1 cellular context compared by ENCODE assay signal in the genomic region with DNA sequence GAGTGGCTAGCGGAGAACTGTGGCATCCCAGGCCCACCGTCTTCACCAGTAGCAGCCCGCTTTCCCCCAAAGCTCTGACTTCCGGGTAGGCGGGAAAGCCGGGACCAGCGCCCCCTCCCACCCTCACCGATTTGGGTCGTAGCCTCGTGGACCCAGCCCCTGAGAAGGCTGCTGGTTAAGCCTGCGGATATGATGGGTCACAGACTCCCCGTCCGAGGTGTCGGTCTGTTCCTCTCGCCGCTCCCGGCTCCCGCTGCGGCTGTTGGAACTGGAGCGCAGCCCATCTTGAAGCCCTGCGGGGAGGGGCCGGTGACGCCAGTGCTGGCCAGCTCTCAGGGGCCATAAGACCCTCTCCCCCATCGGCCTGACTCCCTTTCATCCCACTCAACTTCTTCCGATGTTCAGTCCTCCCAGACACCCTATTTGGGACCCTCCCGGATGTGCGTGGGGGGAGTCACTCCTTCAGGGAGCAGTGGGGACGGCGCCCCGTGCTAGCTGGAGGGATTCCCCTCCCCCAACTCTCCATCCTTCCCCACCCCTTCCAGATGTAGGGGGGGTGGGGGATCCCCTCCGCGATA.
TF ChIP-seq lines count a peak whose summit lies in the region.

No MANE protein-coding gene starts in this region.

TF ChIP-seq in HepG2, 621 proteins besides CTCF, POLR2A, EP300 and RAD21 (continued from another document and continues in another):
- TF ChIP-seq ELF4 (CRISPR knock-in tag; IDR thresholded peaks at IDR 0.05; ENCODE audit: borderline replicate concordance): 0 out of 2 replicates have a peak, but pooled peaks have one; percentile 39
- TF ChIP-seq, protein P1, sequence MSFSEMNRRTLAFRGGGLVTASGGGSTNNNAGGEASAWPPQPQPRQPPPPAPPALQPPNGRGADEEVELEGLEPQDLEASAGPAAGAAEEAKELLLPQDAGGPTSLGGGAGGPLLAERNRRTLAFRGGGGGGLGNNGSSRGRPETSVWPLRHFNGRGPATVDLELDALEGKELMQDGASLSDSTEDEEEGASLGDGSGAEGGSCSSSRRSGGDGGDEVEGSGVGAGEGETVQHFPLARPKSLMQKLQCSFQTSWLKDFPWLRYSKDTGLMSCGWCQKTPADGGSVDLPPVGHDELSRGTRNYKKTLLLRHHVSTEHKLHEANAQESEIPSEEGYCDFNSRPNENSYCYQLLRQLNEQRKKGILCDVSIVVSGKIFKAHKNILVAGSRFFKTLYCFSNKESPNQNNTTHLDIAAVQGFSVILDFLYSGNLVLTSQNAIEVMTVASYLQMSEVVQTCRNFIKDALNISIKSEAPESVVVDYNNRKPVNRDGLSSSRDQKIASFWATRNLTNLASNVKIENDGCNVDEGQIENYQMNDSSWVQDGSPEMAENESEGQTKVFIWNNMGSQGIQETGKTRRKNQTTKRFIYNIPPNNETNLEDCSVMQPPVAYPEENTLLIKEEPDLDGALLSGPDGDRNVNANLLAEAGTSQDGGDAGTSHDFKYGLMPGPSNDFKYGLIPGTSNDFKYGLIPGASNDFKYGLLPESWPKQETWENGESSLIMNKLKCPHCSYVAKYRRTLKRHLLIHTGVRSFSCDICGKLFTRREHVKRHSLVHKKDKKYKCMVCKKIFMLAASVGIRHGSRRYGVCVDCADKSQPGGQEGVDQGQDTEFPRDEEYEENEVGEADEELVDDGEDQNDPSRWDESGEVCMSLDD (CRISPR knock-in tag; IDR thresholded peaks at IDR 0.05; ENCODE audit: borderline replicate concordance): no peak
- no peak for TF ChIP-seq ZBTB43 (CRISPR knock-in tag; conservative IDR thresholded peaks at IDR 0.05)
- no peak for TF ChIP-seq TBX3 (IDR thresholded peaks at IDR 0.05; ENCODE audit: borderline replicate concordance)
- no peak; the same call in 1 of the 2 replicates for TF ChIP-seq KAT8 (CRISPR knock-in tag; IDR thresholded peaks at IDR 0.05)
- TF ChIP-seq E2F2 (CRISPR knock-in tag; IDR thresholded peaks at IDR 0.05; ENCODE audit: borderline replicate concordance): peak; percentile 54; the same call in 1 of the 2 replicates
- no peak for TF ChIP-seq RFX3 (CRISPR knock-in tag; IDR thresholded peaks at IDR 0.05)
- TF ChIP-seq, protein P2, sequence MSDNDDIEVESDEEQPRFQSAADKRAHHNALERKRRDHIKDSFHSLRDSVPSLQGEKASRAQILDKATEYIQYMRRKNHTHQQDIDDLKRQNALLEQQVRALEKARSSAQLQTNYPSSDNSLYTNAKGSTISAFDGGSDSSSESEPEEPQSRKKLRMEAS (IDR thresholded peaks at IDR 0.05): no peak; the same call in 1 of the 2 replicates
- no peak for TF ChIP-seq YY1 (IDR thresholded peaks at IDR 0.05; ENCODE audit: insufficient read depth, insufficient replicate concordance, low read depth, low read length)
- TF ChIP-seq, protein P3, sequence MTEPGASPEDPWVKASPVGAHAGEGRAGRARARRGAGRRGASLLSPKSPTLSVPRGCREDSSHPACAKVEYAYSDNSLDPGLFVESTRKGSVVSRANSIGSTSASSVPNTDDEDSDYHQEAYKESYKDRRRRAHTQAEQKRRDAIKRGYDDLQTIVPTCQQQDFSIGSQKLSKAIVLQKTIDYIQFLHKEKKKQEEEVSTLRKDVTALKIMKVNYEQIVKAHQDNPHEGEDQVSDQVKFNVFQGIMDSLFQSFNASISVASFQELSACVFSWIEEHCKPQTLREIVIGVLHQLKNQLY (CRISPR knock-in tag; IDR thresholded peaks at IDR 0.05): no peak
- no peak for TF ChIP-seq ZNF777 (CRISPR knock-in tag; IDR thresholded peaks at IDR 0.05)
- no peak for TF ChIP-seq GMEB1 (CRISPR knock-in tag; IDR thresholded peaks at IDR 0.05; ENCODE audit: borderline replicate concordance)
- TF ChIP-seq ZXDC (CRISPR knock-in tag; IDR thresholded peaks at IDR 0.05): no peak
- TF ChIP-seq POLR2AphosphoS5 (IDR thresholded peaks at IDR 0.05; ENCODE audit: low read depth, low read length): no peak
- TF ChIP-seq ZBTB42 (CRISPR knock-in tag; IDR thresholded peaks at IDR 0.05): no peak
- TF ChIP-seq ZNF530 (CRISPR knock-in tag; IDR thresholded peaks at IDR 0.05; ENCODE audit: low read depth): no peak
- no peak for TF ChIP-seq NKX3-1 (CRISPR knock-in tag; IDR thresholded peaks at IDR 0.05)
- no peak for TF ChIP-seq FOXA1 (IDR thresholded peaks at IDR 0.05)
- TF ChIP-seq FOXA1 (CRISPR knock-in tag; IDR thresholded peaks at IDR 0.05): no peak
- TF ChIP-seq, protein P4, sequence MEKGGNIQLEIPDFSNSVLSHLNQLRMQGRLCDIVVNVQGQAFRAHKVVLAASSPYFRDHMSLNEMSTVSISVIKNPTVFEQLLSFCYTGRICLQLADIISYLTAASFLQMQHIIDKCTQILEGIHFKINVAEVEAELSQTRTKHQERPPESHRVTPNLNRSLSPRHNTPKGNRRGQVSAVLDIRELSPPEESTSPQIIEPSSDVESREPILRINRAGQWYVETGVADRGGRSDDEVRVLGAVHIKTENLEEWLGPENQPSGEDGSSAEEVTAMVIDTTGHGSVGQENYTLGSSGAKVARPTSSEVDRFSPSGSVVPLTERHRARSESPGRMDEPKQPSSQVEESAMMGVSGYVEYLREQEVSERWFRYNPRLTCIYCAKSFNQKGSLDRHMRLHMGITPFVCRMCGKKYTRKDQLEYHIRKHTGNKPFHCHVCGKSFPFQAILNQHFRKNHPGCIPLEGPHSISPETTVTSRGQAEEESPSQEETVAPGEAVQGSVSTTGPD (CRISPR knock-in tag; IDR thresholded peaks at IDR 0.05): no peak
- peak; percentile 22; the same call in 1 of the 2 replicates for TF ChIP-seq GABPA (IDR thresholded peaks at IDR 0.05; ENCODE audit: low read depth, low read length)
- 0 out of 2 replicates have a peak, but pooled peaks have one; percentile 33 for TF ChIP-seq GABPA (CRISPR knock-in tag; IDR thresholded peaks at IDR 0.05; ENCODE audit: low read depth)
- no peak for TF ChIP-seq ZNF644 (CRISPR knock-in tag; IDR thresholded peaks at IDR 0.05; ENCODE audit: low read depth)
- TF ChIP-seq PAWR (CRISPR knock-in tag; IDR thresholded peaks at IDR 0.05; ENCODE audit: borderline replicate concordance): no peak
- no peak for TF ChIP-seq ZNF652 (CRISPR knock-in tag; IDR thresholded peaks at IDR 0.05; ENCODE audit: borderline replicate concordance, low read depth)
- TF ChIP-seq ZNF770 (CRISPR knock-in tag; IDR thresholded peaks at IDR 0.05): no peak
- no peak; the same call in 1 of the 2 replicates for TF ChIP-seq SMAD1 (CRISPR knock-in tag; IDR thresholded peaks at IDR 0.05; ENCODE audit: borderline replicate concordance, low read depth)
- TF ChIP-seq RXRB (CRISPR knock-in tag; IDR thresholded peaks at IDR 0.05; ENCODE audit: borderline replicate concordance): no peak
- TF ChIP-seq MLLT10 (CRISPR knock-in tag; IDR thresholded peaks at IDR 0.05): no peak
- TF ChIP-seq HOXA5 (CRISPR knock-in tag; IDR thresholded peaks at IDR 0.05): no peak
- TF ChIP-seq RCOR2 (CRISPR knock-in tag; IDR thresholded peaks at IDR 0.05): no peak
- no peak for TF ChIP-seq ZNF607 (CRISPR knock-in tag; IDR thresholded peaks at IDR 0.05; ENCODE audit: borderline replicate concordance)
- TF ChIP-seq ZMYM4 (CRISPR knock-in tag; IDR thresholded peaks at IDR 0.05): 0 out of 2 replicates have a peak, but pooled peaks have one; percentile 27
- TF ChIP-seq, protein P5, sequence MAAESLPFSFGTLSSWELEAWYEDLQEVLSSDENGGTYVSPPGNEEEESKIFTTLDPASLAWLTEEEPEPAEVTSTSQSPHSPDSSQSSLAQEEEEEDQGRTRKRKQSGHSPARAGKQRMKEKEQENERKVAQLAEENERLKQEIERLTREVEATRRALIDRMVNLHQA (CRISPR knock-in tag; IDR thresholded peaks at IDR 0.05): no peak
- TF ChIP-seq ZBTB7B (CRISPR knock-in tag; IDR thresholded peaks at IDR 0.05): no peak; the same call in 1 of the 2 replicates
- TF ChIP-seq PBX3 (CRISPR knock-in tag; IDR thresholded peaks at IDR 0.05; ENCODE audit: borderline replicate concordance): no peak
- TF ChIP-seq ZNF207 (IDR thresholded peaks at IDR 0.05; ENCODE audit: borderline replicate concordance): no peak
- no peak for TF ChIP-seq SCMH1 (CRISPR knock-in tag; IDR thresholded peaks at IDR 0.05; ENCODE audit: borderline replicate concordance)
- no peak for TF ChIP-seq ISL2 (CRISPR knock-in tag; IDR thresholded peaks at IDR 0.05)
- no peak for TF ChIP-seq ZNF766 (CRISPR knock-in tag; IDR thresholded peaks at IDR 0.05; ENCODE audit: borderline replicate concordance)
- TF ChIP-seq PLRG1 (conservative IDR thresholded peaks at IDR 0.05): no peak
- TF ChIP-seq ZNF615 (CRISPR knock-in tag; IDR thresholded peaks at IDR 0.05; ENCODE audit: borderline replicate concordance): no peak
- TF ChIP-seq NRL (CRISPR knock-in tag; IDR thresholded peaks at IDR 0.05; ENCODE audit: borderline replicate concordance): no peak; the same call in 1 of the 2 replicates
- no peak for TF ChIP-seq ZBTB21 (CRISPR knock-in tag; IDR thresholded peaks at IDR 0.05)
- no peak; the same call in 1 of the 2 replicates for TF ChIP-seq PHF20 (CRISPR knock-in tag; IDR thresholded peaks at IDR 0.05)
- TF ChIP-seq HMG20B (CRISPR knock-in tag; conservative IDR thresholded peaks at IDR 0.05): no peak
- TF ChIP-seq ZFAT (CRISPR knock-in tag; conservative IDR thresholded peaks at IDR 0.05): no peak
- no peak for TF ChIP-seq MAFG (CRISPR knock-in tag; IDR thresholded peaks at IDR 0.05)
- TF ChIP-seq ZNF781 (CRISPR knock-in tag; IDR thresholded peaks at IDR 0.05; ENCODE audit: borderline replicate concordance, not compliant biosample characterization): no peak
- 0 out of 2 replicates have a peak, but pooled peaks have one; percentile 7 for TF ChIP-seq NFYB (CRISPR knock-in tag; IDR thresholded peaks at IDR 0.05)
